In the genomic region with DNA sequence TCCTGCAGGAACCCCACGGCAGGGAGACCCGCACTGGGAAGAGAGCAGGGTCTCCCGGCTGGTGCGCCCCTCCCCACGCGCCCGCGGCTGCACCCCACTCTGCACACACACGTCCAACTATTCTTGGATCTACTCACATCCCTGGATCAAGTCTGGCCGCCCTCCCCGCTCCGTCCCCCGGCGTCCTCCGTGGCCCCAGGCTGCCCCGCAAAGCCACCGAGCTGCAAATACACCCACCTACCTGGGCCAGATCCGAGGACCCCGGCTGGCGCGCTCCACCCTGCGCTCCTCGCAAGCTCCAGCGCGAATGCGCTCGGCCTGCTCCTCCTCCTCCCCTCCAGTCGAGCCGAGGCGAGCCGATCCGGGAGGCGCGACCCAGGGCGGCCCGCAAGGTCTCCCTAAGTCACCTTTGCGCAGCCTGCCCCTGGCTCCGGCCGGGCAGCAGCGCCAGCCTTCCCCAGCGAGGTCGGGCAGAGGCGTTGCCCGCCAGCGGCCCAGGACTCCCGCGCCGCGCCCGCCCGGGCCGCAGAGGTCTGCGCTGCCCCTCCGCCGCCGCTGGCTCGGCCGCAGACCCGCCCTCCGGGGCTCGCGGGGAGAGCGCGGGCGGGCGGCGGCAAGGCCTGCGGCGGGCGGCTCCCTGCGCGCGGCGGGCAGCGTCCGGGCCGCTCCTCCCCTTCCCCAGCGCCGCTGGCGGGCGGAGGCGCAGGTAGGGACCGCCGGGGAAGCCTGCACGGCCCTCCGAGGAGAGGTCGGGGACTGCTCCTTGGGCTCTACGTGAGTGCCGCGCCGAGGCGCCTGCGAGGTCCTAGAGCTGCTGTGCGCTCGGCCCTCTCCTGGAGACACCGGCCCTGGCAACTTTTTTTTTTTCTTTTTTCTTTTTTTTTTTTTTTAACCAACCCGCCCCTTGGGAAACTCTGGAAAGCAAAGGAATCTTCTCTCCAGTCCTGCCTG, we compare ENCODE assay signal across 8 cellular contexts.
DNase-seq lines count a peak whose midpoint lies in the region; ATAC-seq and TF ChIP-seq lines count a peak whose summit lies in the region.

No MANE protein-coding gene starts in this region.

- peaks cover 6% of the 10 kb centered on the region for H3K4me1 Mint-ChIP-seq in activated CD4-positive, alpha-beta T cell treated with anti-CD3 and anti-CD28 coated beads, Interleukin-2, amount 10 ng/mL, durations not matched to agents 24 days and 14 days
- H3K4me1 Mint-ChIP-seq in WTC11: peaks cover 29% of the 10 kb centered on the region

- H3K36me3 ChIP-seq in MG63: no peaks in the 10 kb centered on the region
- no peaks in the 10 kb centered on the region for H3K36me3 ChIP-seq in esophagus muscularis mucosa
- H3K36me3 ChIP-seq in subcutaneous abdominal adipose tissue (ENCODE audit: control insufficient read depth in 5 of 5, insufficient read depth in 5 of 5, low read length in 5 of 5): no peaks in the 10 kb centered on the region

- no peaks in the 10 kb centered on the region for H3K36me3 Mint-ChIP-seq in activated CD4-positive, alpha-beta T cell treated with anti-CD3 and anti-CD28 coated beads, Interleukin-2, amount 10 ng/mL, durations not matched to agents 24 days and 14 days (ENCODE audit: low read depth)
- no peaks in the 10 kb centered on the region for H3K36me3 Mint-ChIP-seq in WTC11

- H3K27ac Mint-ChIP-seq in activated CD4-positive, alpha-beta T cell treated with anti-CD3 and anti-CD28 coated beads, Interleukin-2, amount 10 ng/mL, durations not matched to agents 24 days and 14 days: no peak overlapping the region
- peak overlapping the region; percentile 57 for H3K27ac Mint-ChIP-seq in WTC11

- peak overlapping the region; percentile 53 to 89 (median 85) for H3K9ac ChIP-seq in subcutaneous abdominal adipose tissue (ENCODE audit: low read length in 5 of 5)

- POLR2A ChIA-PET in WTC11 (lab: Charles Lee): interaction anchor here (0.7 to 1.2 kb wide), 3 partner anchors 12 to 404 kb away, joined by 4 to 5 read pairs (median 4); no protein-coding TSS in a partner anchor

- ATAC-seq in WTC11 (peak; percentile 95), GM18907 (IDR thresholded peaks at IDR 0.05; ENCODE audit: unreplicated experiment) (no peak)

- peak overlapping the region; percentile 57 for H3K4me3 Mint-ChIP-seq in activated CD4-positive, alpha-beta T cell treated with anti-CD3 and anti-CD28 coated beads, Interleukin-2, amount 10 ng/mL, durations not matched to agents 24 days and 14 days
- peak overlapping the region; percentile 87 for H3K4me3 Mint-ChIP-seq in WTC11

- no peaks in the 10 kb centered on the region for H3K9me3 ChIP-seq in MG63
- H3K9me3 ChIP-seq in esophagus muscularis mucosa: no peaks in the 10 kb centered on the region
- H3K9me3 ChIP-seq in subcutaneous abdominal adipose tissue (ENCODE audit: control insufficient read depth in 5 of 5, low read length in 5 of 5): no peaks in the 10 kb centered on the region

- peak; percentile 61 for DNase-seq in activated CD4-positive, alpha-beta T cell treated with anti-CD3 and anti-CD28 coated beads, Interleukin-2, amount 10 ng/mL, durations not matched to agents 24 days and 14 days
- no peak for DNase-seq in activated CD4-positive, alpha-beta T cell treated with anti-CD3 and anti-CD28 coated beads for 4 hours
- DNase-seq in MG63: peak; percentile 74
- peak; percentile 88 for DNase-seq in WTC11 (ENCODE audit: low spot score)
- no peak for DNase-seq in esophagus muscularis mucosa (ENCODE audit: extremely low spot score)
- peak; percentile 64 for DNase-seq in midbrain (lab: John Stamatoyannopoulos, UW)

- intact Hi-C loops in activated CD4-positive, alpha-beta T cell treated with anti-CD3 and anti-CD28 coated beads, Interleukin-2, amount 10 ng/mL, durations not matched to agents 24 days and 14 days (cut with micrococcal nuclease): no loop called here
- intact Hi-C loops in esophagus muscularis mucosa (cut with DNase I): loop anchor here (5.0 kb wide), 2 partner anchors 59 to 94 kb away; no protein-coding TSS in a partner anchor

- H3K27me3 Mint-ChIP-seq in activated CD4-positive, alpha-beta T cell treated with anti-CD3 and anti-CD28 coated beads, Interleukin-2, amount 10 ng/mL, durations not matched to agents 24 days and 14 days: peaks cover 52% of the 10 kb centered on the region
- H3K27me3 Mint-ChIP-seq in WTC11 (ENCODE audit: low read depth): no peaks in the 10 kb centered on the region

- no peak for TF ChIP-seq EP300 in esophagus muscularis mucosa (IDR thresholded peaks at IDR 0.05)

- TF ChIP-seq CTCF in WTC11 (IDR thresholded peaks at IDR 0.05) (no peak), esophagus muscularis mucosa (IDR thresholded peaks at IDR 0.05) (peak in 2 of 3 experiments; percentile 8 to 44)

- under 1% methylated on average over 14 of the region's 97 CpGs for WGBS in esophagus muscularis mucosa

- H3K27ac ChIP-seq in esophagus muscularis mucosa (replicated peaks in 1 of 4): peak overlapping the region; percentile 91 to 94 (median 93)
- H3K27ac ChIP-seq in subcutaneous abdominal adipose tissue (ENCODE audit: low read depth, low read length): peak overlapping the region; percentile 94

- H3K9me3 Mint-ChIP-seq in activated CD4-positive, alpha-beta T cell treated with anti-CD3 and anti-CD28 coated beads, Interleukin-2, amount 10 ng/mL, durations not matched to agents 24 days and 14 days: no peaks in the 10 kb centered on the region
- no peaks in the 10 kb centered on the region for H3K9me3 Mint-ChIP-seq in WTC11

- no peak for TF ChIP-seq POLR2A in esophagus muscularis mucosa (IDR thresholded peaks at IDR 0.05; ENCODE audit: low read depth)

- CTCF ChIA-PET in WTC11 (lab: Charles Lee): interaction anchor here (0.5 to 2.9 kb wide), 5 partner anchors 84 to 269 kb away, joined by 3 to 39 read pairs (median 3); no protein-coding TSS in a partner anchor

- H3K27me3 ChIP-seq in MG63: no peaks in the 10 kb centered on the region
- no peaks in the 10 kb centered on the region for H3K27me3 ChIP-seq in esophagus muscularis mucosa
- no peaks in the 10 kb centered on the region for H3K27me3 ChIP-seq in subcutaneous abdominal adipose tissue (ENCODE audit: control insufficient read depth in 5 of 5, insufficient read depth in 4 of 5, low read length in 5 of 5)

- H3K4me1 ChIP-seq in esophagus muscularis mucosa (peaks cover 21 to 57% (median 53%) of the 10 kb centered on the region in 4 donors), subcutaneous abdominal adipose tissue (ENCODE audit: control insufficient read depth in 5 of 5, insufficient read depth in 5 of 5, low read length in 5 of 5) (peaks cover 3 to 54% (median 51%) of the 10 kb centered on the region in 5 donors)

- H3K4me3 ChIP-seq in MG63 (peak overlapping the region; percentile 70), esophagus muscularis mucosa (peak overlapping the region; percentile 87 to 89 (median 88)), subcutaneous abdominal adipose tissue (ENCODE audit: low read depth in 1 of 5, low read length in 5 of 5) (peak overlapping the region; percentile 78 to 93 (median 92))

TF ChIP-seq in WTC11, 78 proteins besides CTCF, POLR2A, EP300 and RAD21 (continues in another document):
- 0 out of 2 replicates have a peak, but pooled peaks have one; percentile 48 for TF ChIP-seq ETV6 (CRISPR knock-in tag; IDR thresholded peaks at IDR 0.05)
- TF ChIP-seq, protein P1, sequence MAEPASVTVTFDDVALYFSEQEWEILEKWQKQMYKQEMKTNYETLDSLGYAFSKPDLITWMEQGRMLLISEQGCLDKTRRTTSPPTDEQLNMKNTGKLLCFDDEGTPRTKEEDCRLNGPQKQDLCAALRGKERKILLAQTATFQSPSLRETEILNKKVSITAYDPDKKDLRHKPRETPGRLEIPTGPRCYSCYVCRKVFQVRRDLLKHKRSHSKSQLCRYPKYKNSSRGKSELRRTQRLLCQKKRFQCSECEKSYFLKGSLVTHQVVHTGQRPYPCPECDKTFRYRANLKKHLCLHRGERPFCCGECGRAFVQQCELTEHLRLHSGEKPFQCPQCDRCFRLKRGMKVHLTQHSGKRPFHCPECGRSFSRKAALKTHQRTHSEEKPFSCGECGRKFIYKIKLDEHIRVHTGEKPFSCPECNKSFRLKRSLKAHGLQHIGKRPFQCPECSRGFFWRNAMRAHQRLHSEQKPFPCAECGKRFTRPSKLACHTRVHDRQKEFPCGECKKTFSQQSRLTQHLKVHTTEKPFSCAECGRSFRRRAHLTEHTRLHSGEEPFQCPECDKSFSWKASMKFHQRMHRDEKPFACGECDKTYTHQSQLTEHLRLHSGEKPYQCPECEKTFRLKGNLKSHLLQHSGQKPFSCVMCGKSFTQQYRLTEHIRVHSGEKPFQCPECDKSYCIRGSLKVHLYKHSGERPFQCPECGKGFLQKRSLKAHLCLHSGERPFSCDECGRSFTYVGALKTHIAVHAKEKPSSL (CRISPR knock-in tag; conservative IDR thresholded peaks at IDR 0.05): no peak
- no peak for TF ChIP-seq PRRX2 (CRISPR knock-in tag; IDR thresholded peaks at IDR 0.05)
- TF ChIP-seq ZNF263 (CRISPR knock-in tag; IDR thresholded peaks at IDR 0.05; ENCODE audit: low read depth): peak; percentile 76
- TF ChIP-seq, protein P2, sequence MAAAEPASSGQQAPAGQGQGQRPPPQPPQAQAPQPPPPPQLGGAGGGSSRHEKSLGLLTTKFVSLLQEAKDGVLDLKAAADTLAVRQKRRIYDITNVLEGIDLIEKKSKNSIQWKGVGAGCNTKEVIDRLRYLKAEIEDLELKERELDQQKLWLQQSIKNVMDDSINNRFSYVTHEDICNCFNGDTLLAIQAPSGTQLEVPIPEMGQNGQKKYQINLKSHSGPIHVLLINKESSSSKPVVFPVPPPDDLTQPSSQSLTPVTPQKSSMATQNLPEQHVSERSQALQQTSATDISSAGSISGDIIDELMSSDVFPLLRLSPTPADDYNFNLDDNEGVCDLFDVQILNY (CRISPR knock-in tag; IDR thresholded peaks at IDR 0.05): 0 out of 2 replicates have a peak, but pooled peaks have one; percentile 51
- TF ChIP-seq KAT7 (CRISPR knock-in tag; IDR thresholded peaks at IDR 0.05; ENCODE audit: borderline replicate concordance): peak; percentile 42; the same call in 1 of the 2 replicates
- TF ChIP-seq FOXP1 (CRISPR knock-in tag; IDR thresholded peaks at IDR 0.05; ENCODE audit: borderline replicate concordance): peak; percentile 48; the same call in 1 of the 2 replicates
- TF ChIP-seq, protein P3, sequence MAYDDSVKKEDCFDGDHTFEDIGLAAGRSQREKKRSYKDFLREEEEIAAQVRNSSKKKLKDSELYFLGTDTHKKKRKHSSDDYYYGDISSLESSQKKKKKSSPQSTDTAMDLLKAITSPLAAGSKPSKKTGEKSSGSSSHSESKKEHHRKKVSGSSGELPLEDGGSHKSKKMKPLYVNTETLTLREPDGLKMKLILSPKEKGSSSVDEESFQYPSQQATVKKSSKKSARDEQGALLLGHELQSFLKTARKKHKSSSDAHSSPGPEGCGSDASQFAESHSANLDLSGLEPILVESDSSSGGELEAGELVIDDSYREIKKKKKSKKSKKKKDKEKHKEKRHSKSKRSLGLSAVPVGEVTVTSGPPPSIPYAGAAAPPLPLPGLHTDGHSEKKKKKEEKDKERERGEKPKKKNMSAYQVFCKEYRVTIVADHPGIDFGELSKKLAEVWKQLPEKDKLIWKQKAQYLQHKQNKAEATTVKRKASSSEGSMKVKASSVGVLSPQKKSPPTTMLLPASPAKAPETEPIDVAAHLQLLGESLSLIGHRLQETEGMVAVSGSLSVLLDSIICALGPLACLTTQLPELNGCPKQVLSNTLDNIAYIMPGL (CRISPR knock-in tag; IDR thresholded peaks at IDR 0.05): peak; percentile 87; the same call in 1 of the 2 replicates

Comparison
In these comparisons a context has a peak if more than half of its experiments do, and no peak if none do; other contexts are left out.
1. DNase-seq: peak in activated CD4-positive, alpha-beta T cell treated with anti-CD3 and anti-CD28 coated beads, Interleukin-2, amount 10 ng/mL, durations not matched to agents 24 days and 14 days (single experiment), MG63 (single experiment), WTC11 (single experiment) and midbrain (single experiment); none in activated CD4-positive, alpha-beta T cell treated with anti-CD3 and anti-CD28 coated beads for 4 hours (0 of 2) and esophagus muscularis mucosa (single experiment).
2. Peak in every context shown above with its lines, with median percentiles within 50 percentile points of each other: H3K4me3 ChIP-seq.